ENCODE assay signal across 17 cellular contexts in genomic region chr12:57234571-57235011, GRCh38. TPM values are rescaled to one million over a fixed set of nuclear protein-coding genes. Genes with fewer than 3 reads are reported as not detected.
DNase-seq lines count a peak whose midpoint lies in the region; ATAC-seq, FAIRE-seq and TF ChIP-seq lines count a peak whose summit lies in the region.
"Had no signal": no experiment of that assay in that cellular context is flagged by ENCODE, and none has a peak within 500 bp of the region (broad histone marks: within the 10 kb centered on the region; RNA-seq: fewer than 3 reads in every experiment).

No MANE protein-coding gene starts in this region.

- no peaks in the 10 kb centered on the region for H3K9me3 Mint-ChIP-seq in osteocyte (ENCODE audit: unreplicated experiment)
- H3K9me3 Mint-ChIP-seq: naive thymus-derived CD4-positive, alpha-beta T cell; T-helper 2 cell treated with Interferon-gamma antibody and Interleukin-4, amounts not matched to agents 5 μg/mL and 100 μg/mL, for 36 hours had no signal

- no CpG with 5 or more reads among the region's 10 CpGs for WGBS in IMR-90 (ENCODE audit: extremely low coverage in 2 of 2, insufficient read length in 1 of 2), 2 experiments
- 91% methylated on average over 10 of the region's 10 CpGs for WGBS in K562 (ENCODE audit: insufficient coverage, low coverage, missing lambda C conversion rate)

- no peak overlapping the region for H4K5ac ChIP-seq in IMR-90 (ENCODE audit: low read depth, low read length)

- no peak overlapping the region for H4K8ac ChIP-seq in IMR-90 (ENCODE audit: low read depth in 2 of 2, low read length in 2 of 2)

- peaks cover 79% of the 10 kb centered on the region for H3K4me1 Mint-ChIP-seq in osteocyte (ENCODE audit: unreplicated experiment)

- H2BK20ac ChIP-seq in IMR-90 (ENCODE audit: low read depth, low read length): no peak overlapping the region

- in situ Hi-C loops in IMR-90 (cut with MboI; ENCODE audit: low sequenced_read_pairs) (no loop called here), K562 (cut with MboI) (no loop called here)

- no peak overlapping the region for H3K14ac ChIP-seq in IMR-90 (replicated peaks; ENCODE audit: low read depth, low read length)

- peaks cover 24% of the 10 kb centered on the region for H3K79me2 ChIP-seq in K562 (ENCODE audit: control insufficient read depth, insufficient read depth, low read length)

- H3K56ac ChIP-seq in IMR-90 (ENCODE audit: extremely low read depth, insufficient read depth, low read length): no peak overlapping the region

- H2BK15ac ChIP-seq in IMR-90 (ENCODE audit: low read depth, low read length): no peak overlapping the region

- DNase-seq in NCI-H1436 (lab: John Stamatoyannopoulos, UW): peak; percentile 73
- DNase-seq in NCI-H1436 treated with DMSO at 0.1 percent for 48 hours (lab: John Stamatoyannopoulos, UW): no peak
- DNase-seq in IMR-90: no peak
- DNase-seq in K562 (ENCODE audit: extremely low read depth in 1 of 4, low spot score in 3 of 4): no peak
- no peak for DNase-seq in osteocyte (ENCODE audit: extremely low spot score, unreplicated experiment)
- DNase-seq: 8988T, dermis blood vessel endothelial cell, small intestine, transverse colon had no signal

- peak overlapping the region; percentile 33 for H3K4me3 Mint-ChIP-seq in osteocyte (ENCODE audit: unreplicated experiment)
- H3K4me3 Mint-ChIP-seq: T-helper 2 cell treated with Interferon-gamma antibody and Interleukin-4, amounts not matched to agents 5 μg/mL and 100 μg/mL, for 36 hours had no signal

- H3K36me3 ChIP-seq in IMR-90 (ENCODE audit: control insufficient read depth, insufficient read depth, low read length) (peaks cover 45% of the 10 kb centered on the region), K562 (ENCODE audit: control insufficient read depth, insufficient read depth, low read length) (peaks cover 53% of the 10 kb centered on the region; the same call in 2 of the 3 replicates)

- H2AFZ ChIP-seq in IMR-90 (replicated peaks; ENCODE audit: low read length, poor library complexity): no peak overlapping the region
- no peak overlapping the region for H2AFZ ChIP-seq in K562 (ENCODE audit: low read depth, low read length)

- H3K79me1 ChIP-seq in IMR-90 (ENCODE audit: low read depth in 1 of 2, low read length in 2 of 2): peaks cover 29 to 48% of the 10 kb centered on the region in 2 experiments

- ATAC-seq in IMR-90 (ENCODE audit: low read depth) (no peak), K562 (no peak), GM19467 (IDR thresholded peaks at IDR 0.05; ENCODE audit: unreplicated experiment) (no peak), GM19351 (IDR thresholded peaks at IDR 0.05; ENCODE audit: unreplicated experiment) (no peak), HG03457 (IDR thresholded peaks at IDR 0.05; ENCODE audit: unreplicated experiment) (no peak)
- ATAC-seq: naive thymus-derived CD4-positive, alpha-beta T cell had no signal

- peaks cover 18% of the 10 kb centered on the region for H3K36me3 Mint-ChIP-seq in osteocyte (ENCODE audit: unreplicated experiment)

- TF ChIP-seq EP300 in K562 (IDR thresholded peaks at IDR 0.05; ENCODE audit: low read length): no peak

- peaks cover 11% of the 10 kb centered on the region for H3K4me1 ChIP-seq in IMR-90 (ENCODE audit: control insufficient read depth, insufficient read depth, low read length)
- H3K4me1 ChIP-seq in K562 (replicated peaks in 1 of 2; ENCODE audit: control insufficient read depth in 2 of 2, insufficient read depth in 2 of 2, low read length in 2 of 2): peaks cover 39 to 81% of the 10 kb centered on the region in 2 experiments

- CTCF ChIA-PET in IMR-90 (lab: Yijun Ruan, JAX) (no interaction called here), K562 (lab: Yijun Ruan, JAX; ENCODE audit: low intra/inter-chr PET ratio) (interaction anchor here (0.7 to 6.6 kb wide), 2 partner anchors 21 to 1196 kb away, joined by 6 to 186 read pairs; partner anchors contain the start of gene NXPH4)

- H3K27me3 ChIP-seq in IMR-90 (ENCODE audit: control insufficient read depth, insufficient read depth, low read length) (no peaks in the 10 kb centered on the region), K562 (ENCODE audit: control insufficient read depth in 2 of 2, insufficient read depth in 2 of 2, low read length in 2 of 2) (no peaks in the 10 kb centered on the region)
- H3K27me3 ChIP-seq: MG63 had no signal

- H3K4me3 ChIP-seq in IMR-90 (ENCODE audit: insufficient read depth, low read depth, low read length) (no peak overlapping the region), K562 (no peak overlapping the region)
- H3K4me3 ChIP-seq: MG63, transverse colon had no signal

- H3K9me1 ChIP-seq in IMR-90 (ENCODE audit: insufficient read depth, low read length): peaks cover 14% of the 10 kb centered on the region
- H3K9me1 ChIP-seq in K562 (ENCODE audit: control insufficient read depth, insufficient read depth, low read length): peaks cover 9% of the 10 kb centered on the region

- dilution Hi-C loops in IMR-90 (cut with HindIII; ENCODE audit: low sequenced_read_pairs, unreplicated experiment): no loop called here

- TF ChIP-seq CTCF in IMR-90 (conservative IDR thresholded peaks at IDR 0.05; ENCODE audit: low read depth, low read length): no peak
- no peak for TF ChIP-seq CTCF in K562 (IDR thresholded peaks at IDR 0.05 in 2 of 3, conservative IDR thresholded peaks at IDR 0.05 in 1 of 3; ENCODE audit: insufficient read depth in 2 of 3, low read depth in 1 of 3, low read length in 3 of 3)
- TF ChIP-seq CTCF in osteocyte (IDR thresholded peaks at IDR 0.05): no peak

- H3K4ac ChIP-seq in IMR-90 (ENCODE audit: low read depth, low read length): no peak overlapping the region

- no peak overlapping the region for H2AK5ac ChIP-seq in IMR-90 (ENCODE audit: low read depth, low read length)

- no peak overlapping the region for H2BK5ac ChIP-seq in IMR-90 (ENCODE audit: low read depth, low read length, poor library complexity, severe bottlenecking)

- H3K9ac ChIP-seq in IMR-90 (ENCODE audit: low read depth, low read length) (no peak overlapping the region), K562 (ENCODE audit: insufficient read depth in 1 of 2, low read depth in 2 of 2, low read length in 2 of 2) (peak overlapping the region in 1 of 2 experiments; percentile 79; a peak in 1 of 4 replicates)

- H4K91ac ChIP-seq in IMR-90 (ENCODE audit: insufficient read depth, low read depth, low read length): no peak overlapping the region

- peak overlapping the region; percentile 47 for H2AK9ac ChIP-seq in IMR-90 (replicated peaks; ENCODE audit: low read depth, low read length, poor library complexity)

- no peaks in the 10 kb centered on the region for H3K9me3 ChIP-seq in IMR-90 (ENCODE audit: control insufficient read depth, insufficient read depth, low read length)
- H3K9me3 ChIP-seq in K562 (replicated peaks; ENCODE audit: control insufficient read depth, insufficient read depth, low read depth, low read length): no peaks in the 10 kb centered on the region
- H3K9me3 ChIP-seq: MG63, transverse colon had no signal

- H3K27ac ChIP-seq in IMR-90 (ENCODE audit: insufficient read depth, low read length): no peak overlapping the region
- peak overlapping the region; percentile 42; the same call in 2 of the 3 replicates for H3K27ac ChIP-seq in K562 (ENCODE audit: extremely low read depth, low read depth, low read length)

- H3K23ac ChIP-seq in IMR-90 (ENCODE audit: low read depth, low read length): no peak overlapping the region

- POLR2A ChIA-PET in IMR-90 (lab: Charles Lee; ENCODE audit: unreplicated experiment) (no interaction called here), K562 (lab: Yijun Ruan, JAX) (interaction anchor here (0.6 kb wide), 1 partner anchor 208 kb away, joined by 5 read pairs; no protein-coding TSS in a partner anchor)

- H3K27me3 Mint-ChIP-seq in osteocyte (ENCODE audit: unreplicated experiment): no peaks in the 10 kb centered on the region

- no peak for FAIRE-seq in K562 (lab: Jason Lieb, UNC)
- FAIRE-seq: islet of Langerhans, small intestine had no signal

- no peak for TF ChIP-seq POLR2A in IMR-90 (IDR thresholded peaks at IDR 0.05; ENCODE audit: low read depth, low read length)
- no peak for TF ChIP-seq POLR2A in K562 (conservative IDR thresholded peaks at IDR 0.05)

- TF ChIP-seq RAD21 in IMR-90 (IDR thresholded peaks at IDR 0.05; ENCODE audit: low read length) (no peak), K562 (CRISPR knock-in tag; conservative IDR thresholded peaks at IDR 0.05 in 1 of 2, IDR thresholded peaks at IDR 0.05 in 1 of 2) (no peak)

- BruUV-seq in IMR-90 (replicated peaks; lab: Mats Ljungman, UMichigan) (no TSS peak), K562 (replicated peaks; lab: Mats Ljungman, UMichigan) (no TSS peak)

- H4K20me1 ChIP-seq in IMR-90 (ENCODE audit: insufficient read depth, low read length): peaks cover 44% of the 10 kb centered on the region
- H4K20me1 ChIP-seq in K562 (replicated peaks; ENCODE audit: control insufficient read depth, insufficient read depth, low read length): peaks cover 17% of the 10 kb centered on the region

- H3K18ac ChIP-seq in IMR-90 (ENCODE audit: low read depth, low read length): no peak overlapping the region

- H3K4me2 ChIP-seq in IMR-90 (ENCODE audit: low read depth, low read length) (no peak overlapping the region), K562 (ENCODE audit: insufficient read depth, low read length) (no peak overlapping the region)

- peak overlapping the region; percentile 98 for H3K27ac Mint-ChIP-seq in osteocyte (ENCODE audit: unreplicated experiment)
- H3K27ac Mint-ChIP-seq: activated naive CD8-positive, alpha-beta T cell; naive thymus-derived CD4-positive, alpha-beta T cell; T-helper 2 cell treated with Interferon-gamma antibody and Interleukin-4, amounts not matched to agents 5 μg/mL and 100 μg/mL, for 36 hours had no signal

- intact Hi-C loops in IMR-90 (cut with micrococcal nuclease) (loop anchor here (5.0 kb wide), 1 partner anchor 167 kb away; no protein-coding TSS in a partner anchor), K562 (cut with micrococcal nuclease) (no loop called here)

- H2BK120ac ChIP-seq in IMR-90 (ENCODE audit: low read depth, low read length): no peak overlapping the region

RNA-seq across cellular contexts. Expression of gene SHMT2, which starts 5.1 kb away (rescaled TPM):
- total RNA-seq in IMR-90 (2012; rRNA removed) (225 and 266 TPM in 2 replicates), K562 (2014; rRNA removed) (194 and 217 TPM in 2 replicates), K562 (2014; rRNA removed; fragmentation: Illumina TruSeq; extraction: Trizol) (76.9 and 92.0 TPM in 2 replicates), K562 (2015; rRNA removed; fragmentation: Illumina TruSeq; extraction: Trizol) (115 and 119 TPM in 2 replicates), K562 (2021) (227 and 243 TPM in 2 replicates), osteocyte (263 and 290 TPM in 2 replicates)
- polyA plus RNA-seq in IMR-90 (2012; rRNA removed) (302 and 364 TPM in 2 replicates), K562 (2011; rRNA removed) (84.6 and 226 TPM in 2 replicates), K562 (2014; fragmentation: Illumina TruSeq; extraction: Trizol) (319 and 377 TPM in 2 replicates), K562 (2014; fragmentation: Nextera tagmentation; extraction: Ambion mirVana) (10 to 100 TPM; 46.1 to 81.5 TPM), K562 (2014; rRNA removed) (154 and 158 TPM in 2 replicates)
- polyA plus RNA-seq in IMR-90 (2012; cell fraction: cytosol; rRNA removed): 201 and 323 TPM in 2 replicates
- polyA plus RNA-seq in IMR-90 (2012; cell fraction: nucleus; rRNA removed; ENCODE audit: low replicate concordance): 303 and 511 TPM in 2 replicates
- total RNA-seq in K562 (2011; cell fraction: chromatin; rRNA removed; ENCODE audit: low replicate concordance): 95.6 and 251 TPM in 2 replicates
- 199 and 247 TPM in 2 replicates for total RNA-seq in K562 (2011; cell fraction: nucleolus; rRNA removed)
- total RNA-seq in K562 (2011; cell fraction: nucleoplasm; rRNA removed): 115 and 136 TPM in 2 replicates
- 268 and 390 TPM in 2 replicates for polyA plus RNA-seq in K562 (2011; cell fraction: cytosol; rRNA removed)
- 341 and 344 TPM in 2 replicates for polyA plus RNA-seq in K562 (2011; cell fraction: nucleus; rRNA removed)
- 190 and 549 TPM in 2 replicates for polyA plus RNA-seq in K562 (2012)
- 95.0 and 99.1 TPM in 2 replicates for polyA minus RNA-seq in K562 (2011; rRNA and poly(A)+ RNA removed)
- polyA minus RNA-seq in K562 (2011; cell fraction: cytosol; rRNA and poly(A)+ RNA removed): 155 and 228 TPM in 2 replicates
- 97.1 and 133 TPM in 2 replicates for polyA minus RNA-seq in K562 (2011; cell fraction: nucleus; rRNA and poly(A)+ RNA removed)

RNA-seq across cellular contexts. Expression of gene STAC3, which starts 16.4 kb away (rescaled TPM):
- total RNA-seq in IMR-90 (2012; rRNA removed): under 0.01 and 0.18 TPM in 2 replicates
- 0.67 and 0.80 TPM in 2 replicates for polyA plus RNA-seq in IMR-90 (2012; rRNA removed)
- 0.13 and 0.66 TPM in 2 replicates for polyA plus RNA-seq in IMR-90 (2012; cell fraction: cytosol; rRNA removed)
- 2.9 and 4.4 TPM in 2 replicates for polyA plus RNA-seq in IMR-90 (2012; cell fraction: nucleus; rRNA removed; ENCODE audit: low replicate concordance)
- 7.4 and 7.7 TPM in 2 replicates for total RNA-seq in K562 (2011; cell fraction: chromatin; rRNA removed; ENCODE audit: low replicate concordance)
- total RNA-seq in K562 (2011; cell fraction: nucleolus; rRNA removed): 3.8 and 5.3 TPM in 2 replicates
- total RNA-seq in K562 (2011; cell fraction: nucleoplasm; rRNA removed): 4.4 and 6.1 TPM in 2 replicates
- total RNA-seq in K562 (2014; rRNA removed): 2.3 and 2.7 TPM in 2 replicates
- 2.4 and 2.7 TPM in 2 replicates for total RNA-seq in K562 (2014; rRNA removed; fragmentation: Illumina TruSeq; extraction: Trizol)
- total RNA-seq in K562 (2015; rRNA removed; fragmentation: Illumina TruSeq; extraction: Trizol): 3.3 and 3.5 TPM in 2 replicates
- total RNA-seq in K562 (2021): 3.5 and 4.6 TPM in 2 replicates
- polyA plus RNA-seq in K562 (2011; rRNA removed): 4.0 and 5.6 TPM in 2 replicates
- 1.9 and 3.3 TPM in 2 replicates for polyA plus RNA-seq in K562 (2011; cell fraction: cytosol; rRNA removed)
- polyA plus RNA-seq in K562 (2011; cell fraction: nucleus; rRNA removed): 6.3 and 11.3 TPM in 2 replicates
- polyA plus RNA-seq in K562 (2012): 7.5 and 8.5 TPM in 2 replicates
- polyA plus RNA-seq in K562 (2014; fragmentation: Illumina TruSeq; extraction: Trizol): 6.2 and 7.3 TPM in 2 replicates
- under 1 TPM; 0.45 to 0.46 TPM for polyA plus RNA-seq in K562 (2014; fragmentation: Nextera tagmentation; extraction: Ambion mirVana)
- 4.8 and 6.4 TPM in 2 replicates for polyA plus RNA-seq in K562 (2014; rRNA removed)
- 3.2 TPM in 2 replicates for polyA minus RNA-seq in K562 (2011; rRNA and poly(A)+ RNA removed)
- polyA minus RNA-seq in K562 (2011; cell fraction: cytosol; rRNA and poly(A)+ RNA removed): 1.0 and 1.5 TPM in 2 replicates
- 1.3 and 3.9 TPM in 2 replicates for polyA minus RNA-seq in K562 (2011; cell fraction: nucleus; rRNA and poly(A)+ RNA removed)
- total RNA-seq in osteocyte: 1.8 and 2.4 TPM in 2 replicates
- total RNA-seq: dermis blood vessel endothelial cell had no signal
- polyA plus RNA-seq: naive thymus-derived CD4-positive, alpha-beta T cell had no signal

RNA-seq across cellular contexts. Expression of gene NXPH4, which starts 18.0 kb away (rescaled TPM):
- total RNA-seq in IMR-90 (2012; rRNA removed) (0.36 and 0.56 TPM in 2 replicates), K562 (2014; rRNA removed) (1.0 and 1.4 TPM in 2 replicates), K562 (2014; rRNA removed; fragmentation: Illumina TruSeq; extraction: Trizol) (0.22 TPM in 1 of 2 replicates, not detected in the other), K562 (2015; rRNA removed; fragmentation: Illumina TruSeq; extraction: Trizol) (0.19 TPM in 1 of 2 replicates, not detected in the other), K562 (2021) (2.2 and 2.7 TPM in 2 replicates), osteocyte (62.6 and 63.8 TPM in 2 replicates)
- polyA plus RNA-seq in IMR-90 (2012; rRNA removed) (3.3 and 3.8 TPM in 2 replicates), K562 (2011; rRNA removed) (0.49 and 1.7 TPM in 2 replicates), K562 (2014; fragmentation: Illumina TruSeq; extraction: Trizol) (1.1 and 1.9 TPM in 2 replicates), K562 (2014; fragmentation: Nextera tagmentation; extraction: Ambion mirVana) (not detected), K562 (2014; rRNA removed) (1.1 and 1.3 TPM in 2 replicates)
- 4.8 and 7.5 TPM in 2 replicates for polyA plus RNA-seq in IMR-90 (2012; cell fraction: cytosol; rRNA removed)
- polyA plus RNA-seq in IMR-90 (2012; cell fraction: nucleus; rRNA removed; ENCODE audit: low replicate concordance): 3.3 and 5.8 TPM in 2 replicates
- total RNA-seq in K562 (2011; cell fraction: chromatin; rRNA removed; ENCODE audit: low replicate concordance): 1.7 and 4.4 TPM in 2 replicates
- 4.7 and 5.7 TPM in 2 replicates for total RNA-seq in K562 (2011; cell fraction: nucleolus; rRNA removed)
- total RNA-seq in K562 (2011; cell fraction: nucleoplasm; rRNA removed): 5.1 and 6.6 TPM in 2 replicates
- polyA plus RNA-seq in K562 (2011; cell fraction: cytosol; rRNA removed): 0.59 and 0.91 TPM in 2 replicates
- polyA plus RNA-seq in K562 (2011; cell fraction: nucleus; rRNA removed): 2.4 and 3.4 TPM in 2 replicates
- polyA plus RNA-seq in K562 (2012): 2.7 and 7.2 TPM in 2 replicates
- polyA minus RNA-seq in K562 (2011; rRNA and poly(A)+ RNA removed): 0.30 TPM in 1 of 2 replicates, not detected in the other
- polyA minus RNA-seq in K562 (2011; cell fraction: cytosol; rRNA and poly(A)+ RNA removed): 3.2 and 4.1 TPM in 2 replicates
- 0.67 and 1.00 TPM in 2 replicates for polyA minus RNA-seq in K562 (2011; cell fraction: nucleus; rRNA and poly(A)+ RNA removed)
- total RNA-seq: transverse colon had no signal
- polyA plus RNA-seq: naive thymus-derived CD4-positive, alpha-beta T cell had no signal
